8 cellular contexts compared by ENCODE assay signal in the genomic region with DNA sequence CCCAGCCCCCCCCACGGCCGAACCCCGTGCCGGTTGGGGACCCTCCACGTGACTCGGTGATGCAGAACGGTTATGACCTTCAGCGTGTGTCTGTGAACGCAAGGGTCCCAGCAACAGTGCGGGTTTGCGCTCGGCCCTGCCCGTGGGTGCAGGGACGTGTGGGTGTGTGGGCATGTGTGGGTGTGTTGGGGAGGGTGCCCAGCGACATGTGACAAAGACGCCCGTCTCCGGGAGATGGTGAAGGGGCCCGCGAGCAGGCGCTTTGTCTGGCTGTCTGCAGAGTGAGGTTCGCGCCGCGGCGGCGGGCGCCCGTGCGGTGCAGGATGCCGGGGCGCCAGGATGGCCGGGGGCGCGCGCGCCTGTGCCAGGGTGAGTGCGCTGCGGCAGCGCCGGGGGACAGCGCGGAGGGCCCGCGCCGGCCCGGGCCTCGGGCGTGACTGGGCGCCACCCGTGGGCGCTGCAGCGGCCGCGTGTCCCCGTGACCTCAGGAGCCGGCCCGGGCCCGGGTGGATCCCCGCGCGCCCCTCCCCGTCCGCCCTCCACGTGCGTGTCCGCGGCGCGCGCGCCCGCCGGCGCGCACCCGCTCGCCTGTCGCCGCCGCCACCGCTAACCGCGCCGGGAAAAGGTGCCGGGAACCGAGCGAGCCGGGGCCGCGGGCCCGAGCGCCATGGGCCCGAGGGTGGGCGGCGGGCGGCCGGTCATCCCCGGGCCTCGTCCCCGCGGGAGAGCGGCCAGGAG. TPM values are rescaled to one million over a fixed set of nuclear protein-coding genes. Genes with fewer than 3 reads are reported as not detected.
DNase-seq lines count a peak whose midpoint lies in the region; ATAC-seq and TF ChIP-seq lines count a peak whose summit lies in the region.

A gene (plus strand): TSS at position 569 of the 738 bp plus-strand sequence. CDS start 681 bp downstream, outside the sequence.

- peak within 1 kb of the TSS; percentile 90 for H3K4me3 Mint-ChIP-seq in chondrocyte (ENCODE audit: unreplicated experiment)

- no peak for TF ChIP-seq CTCF in chondrocyte (IDR thresholded peaks at IDR 0.05)

- H3K36me3 Mint-ChIP-seq in chondrocyte (ENCODE audit: low read depth), result peaks cover 1% of the 10 kb centered on the region

- H3K4me1 Mint-ChIP-seq in chondrocyte (ENCODE audit: low read depth), result peaks cover 14% of the 10 kb centered on the region

- no peaks in the 10 kb centered on the region for H3K9me3 Mint-ChIP-seq in chondrocyte (ENCODE audit: low read depth)

- H3K27me3 Mint-ChIP-seq in chondrocyte (ENCODE audit: low read depth), result no peaks in the 10 kb centered on the region

- peak within 1 kb of the TSS; percentile 85 for H3K27ac Mint-ChIP-seq in chondrocyte (ENCODE audit: unreplicated experiment)

- DNase-seq in COR-L47 (lab: John Stamatoyannopoulos, UW) (peak; percentile 66), T follicular helper cell (ENCODE audit: low read depth) (peak; percentile 26), chondrocyte (ENCODE audit: low spot score) (peak; percentile 83), kidney tubule cell (ENCODE audit: low spot score) (peak; percentile 66), putamen (ENCODE audit: low spot score) (no peak)
- peak; percentile 48 to 67 (median 57) for DNase-seq in stimulated activated CD4-positive, alpha-beta T cell treated with anti-CD3 and anti-CD28 coated beads, TNF-alpha, amount 100 ng/mL, for 4 hours (ENCODE audit: low read depth in 3 of 3)

- peak; percentile 21 for ATAC-seq in GM19324 (IDR thresholded peaks at IDR 0.05; ENCODE audit: low FRiP score, unreplicated experiment)
- ATAC-seq in HG03432 (IDR thresholded peaks at IDR 0.05; ENCODE audit: unreplicated experiment), result peak; percentile 31

RNA-seq across cellular contexts. Expression of the gene that starts here (rescaled TPM):
- 33.8 to 47.2 TPM (median 46.8 TPM) in 3 replicates for total RNA-seq in chondrocyte
